In genomic region chr17:35616506-35616905, GRCh38 we compare ENCODE assay signal across 1 cellular context.
TF ChIP-seq lines count a peak whose summit lies in the region.

No MANE protein-coding gene starts in this region.

TF ChIP-seq in K562, 482 proteins besides CTCF, POLR2A, EP300 and RAD21:
- TF ChIP-seq DDX20 (tag; IDR thresholded peaks at IDR 0.05; ENCODE audit: low read depth): no peak
- no peak for TF ChIP-seq HDAC3 (IDR thresholded peaks at IDR 0.05; ENCODE audit: borderline replicate concordance, partially characterized antibody)
- no peak for TF ChIP-seq CXXC5 (CRISPR knock-in tag; IDR thresholded peaks at IDR 0.05)
- TF ChIP-seq HMG20A (CRISPR knock-in tag; conservative IDR thresholded peaks at IDR 0.05): no peak
- TF ChIP-seq YY1 (IDR thresholded peaks at IDR 0.05; ENCODE audit: borderline replicate concordance in 1 of 3, control insufficient read depth in 1 of 3, extremely low read depth in 1 of 3, insufficient read depth in 3 of 3, insufficient read length in 1 of 3, insufficient replicate concordance in 2 of 3, low read depth in 1 of 3, low read length in 2 of 3): no peak
- TF ChIP-seq, protein P1, sequence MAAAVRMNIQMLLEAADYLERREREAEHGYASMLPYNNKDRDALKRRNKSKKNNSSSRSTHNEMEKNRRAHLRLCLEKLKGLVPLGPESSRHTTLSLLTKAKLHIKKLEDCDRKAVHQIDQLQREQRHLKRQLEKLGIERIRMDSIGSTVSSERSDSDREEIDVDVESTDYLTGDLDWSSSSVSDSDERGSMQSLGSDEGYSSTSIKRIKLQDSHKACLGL (CRISPR knock-in tag; IDR thresholded peaks at IDR 0.05; ENCODE audit: borderline replicate concordance, poor library complexity, severe bottlenecking): no peak
- no peak for TF ChIP-seq PHB2 (IDR thresholded peaks at IDR 0.05; ENCODE audit: low read depth)
- TF ChIP-seq NR2C1 (IDR thresholded peaks at IDR 0.05): no peak
- TF ChIP-seq NR2C1 (tag; IDR thresholded peaks at IDR 0.05): no peak
- TF ChIP-seq ETV6 (IDR thresholded peaks at IDR 0.05; ENCODE audit: borderline replicate concordance in 1 of 2, low read depth in 2 of 2, low read length in 1 of 2): no peak
- TF ChIP-seq ETV6 (CRISPR knock-in tag; IDR thresholded peaks at IDR 0.05; ENCODE audit: borderline replicate concordance): no peak
- TF ChIP-seq BMI1 (IDR thresholded peaks at IDR 0.05; ENCODE audit: low read length): no peak
- TF ChIP-seq, protein P2, sequence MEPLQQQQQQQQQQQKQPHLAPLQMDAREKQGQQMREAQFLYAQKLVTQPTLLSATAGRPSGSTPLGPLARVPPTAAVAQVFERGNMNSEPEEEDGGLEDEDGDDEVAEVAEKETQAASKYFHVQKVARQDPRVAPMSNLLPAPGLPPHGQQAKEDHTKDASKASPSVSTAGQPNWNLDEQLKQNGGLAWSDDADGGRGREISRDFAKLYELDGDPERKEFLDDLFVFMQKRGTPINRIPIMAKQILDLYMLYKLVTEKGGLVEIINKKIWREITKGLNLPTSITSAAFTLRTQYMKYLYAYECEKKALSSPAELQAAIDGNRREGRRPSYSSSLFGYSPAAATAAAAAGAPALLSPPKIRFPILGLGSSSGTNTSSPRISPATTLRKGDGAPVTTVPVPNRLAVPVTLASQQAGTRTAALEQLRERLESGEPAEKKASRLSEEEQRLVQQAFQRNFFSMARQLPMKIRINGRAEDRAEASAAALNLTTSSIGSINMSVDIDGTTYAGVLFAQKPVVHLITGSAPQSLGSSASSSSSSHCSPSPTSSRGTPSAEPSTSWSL (CRISPR knock-in tag; IDR thresholded peaks at IDR 0.05; ENCODE audit: borderline replicate concordance): no peak
- TF ChIP-seq POLR2AphosphoS5 (IDR thresholded peaks at IDR 0.05; ENCODE audit: control insufficient read depth, insufficient read depth, low read depth, low read length): no peak
- no peak for TF ChIP-seq ZNF696 (CRISPR knock-in tag; conservative IDR thresholded peaks at IDR 0.05)
- TF ChIP-seq, protein P3, sequence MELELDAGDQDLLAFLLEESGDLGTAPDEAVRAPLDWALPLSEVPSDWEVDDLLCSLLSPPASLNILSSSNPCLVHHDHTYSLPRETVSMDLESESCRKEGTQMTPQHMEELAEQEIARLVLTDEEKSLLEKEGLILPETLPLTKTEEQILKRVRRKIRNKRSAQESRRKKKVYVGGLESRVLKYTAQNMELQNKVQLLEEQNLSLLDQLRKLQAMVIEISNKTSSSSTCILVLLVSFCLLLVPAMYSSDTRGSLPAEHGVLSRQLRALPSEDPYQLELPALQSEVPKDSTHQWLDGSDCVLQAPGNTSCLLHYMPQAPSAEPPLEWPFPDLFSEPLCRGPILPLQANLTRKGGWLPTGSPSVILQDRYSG (tag; conservative IDR thresholded peaks at IDR 0.05; ENCODE audit: low read depth): no peak
- no peak for TF ChIP-seq E2F8 (IDR thresholded peaks at IDR 0.05; ENCODE audit: low read depth, partially characterized antibody)
